1 cellular context compared by ENCODE assay signal in the genomic region with DNA sequence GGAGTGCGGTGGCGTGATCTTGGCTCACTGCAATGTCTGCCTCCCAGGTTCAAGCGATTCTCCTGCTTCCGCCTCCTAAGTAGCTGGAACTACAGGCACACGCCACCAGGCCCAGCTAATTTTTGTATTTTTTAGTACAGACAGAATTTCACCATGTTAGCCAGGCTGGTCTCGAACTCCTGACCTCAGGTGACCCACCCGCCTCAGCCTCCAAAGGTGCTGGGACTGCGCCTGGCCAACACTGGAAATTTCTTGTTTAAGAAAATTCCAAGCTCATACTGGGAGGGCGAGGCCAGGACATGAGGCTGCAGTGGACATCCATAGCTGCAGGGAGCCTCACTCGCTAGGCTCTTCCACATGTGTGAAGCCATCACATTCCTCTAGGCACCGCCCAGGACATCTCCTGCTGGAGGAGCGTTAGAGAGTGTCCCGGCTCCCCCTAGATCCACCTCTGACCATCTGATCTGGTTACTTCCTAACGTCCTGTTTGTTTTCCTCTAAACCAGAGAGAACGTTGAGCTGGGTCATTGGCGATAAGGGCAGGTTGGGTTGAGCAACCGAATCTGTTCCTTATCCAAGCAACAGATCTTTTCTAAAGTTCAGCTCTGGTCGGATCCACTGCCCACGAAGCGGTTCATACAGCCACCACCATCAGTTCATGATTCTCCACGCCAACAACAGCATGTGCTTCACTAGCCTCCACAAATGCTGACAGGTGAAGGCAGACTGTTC.
TF ChIP-seq lines count a peak whose summit lies in the region.

No MANE protein-coding gene starts in this region.

TF ChIP-seq in HepG2, 621 proteins besides CTCF, POLR2A, EP300 and RAD21 (continued from another document and continues in another):
- TF ChIP-seq RFXAP (CRISPR knock-in tag; IDR thresholded peaks at IDR 0.05; ENCODE audit: borderline replicate concordance): 0 out of 2 replicates have a peak, but pooled peaks have one; percentile 21
- peak; percentile 68 for TF ChIP-seq ZMYM4 (CRISPR knock-in tag; IDR thresholded peaks at IDR 0.05)
- TF ChIP-seq ZNF761 (CRISPR knock-in tag; conservative IDR thresholded peaks at IDR 0.05): 0 out of 2 replicates have a peak, but pooled peaks have one; percentile 48
- TF ChIP-seq, protein P1, sequence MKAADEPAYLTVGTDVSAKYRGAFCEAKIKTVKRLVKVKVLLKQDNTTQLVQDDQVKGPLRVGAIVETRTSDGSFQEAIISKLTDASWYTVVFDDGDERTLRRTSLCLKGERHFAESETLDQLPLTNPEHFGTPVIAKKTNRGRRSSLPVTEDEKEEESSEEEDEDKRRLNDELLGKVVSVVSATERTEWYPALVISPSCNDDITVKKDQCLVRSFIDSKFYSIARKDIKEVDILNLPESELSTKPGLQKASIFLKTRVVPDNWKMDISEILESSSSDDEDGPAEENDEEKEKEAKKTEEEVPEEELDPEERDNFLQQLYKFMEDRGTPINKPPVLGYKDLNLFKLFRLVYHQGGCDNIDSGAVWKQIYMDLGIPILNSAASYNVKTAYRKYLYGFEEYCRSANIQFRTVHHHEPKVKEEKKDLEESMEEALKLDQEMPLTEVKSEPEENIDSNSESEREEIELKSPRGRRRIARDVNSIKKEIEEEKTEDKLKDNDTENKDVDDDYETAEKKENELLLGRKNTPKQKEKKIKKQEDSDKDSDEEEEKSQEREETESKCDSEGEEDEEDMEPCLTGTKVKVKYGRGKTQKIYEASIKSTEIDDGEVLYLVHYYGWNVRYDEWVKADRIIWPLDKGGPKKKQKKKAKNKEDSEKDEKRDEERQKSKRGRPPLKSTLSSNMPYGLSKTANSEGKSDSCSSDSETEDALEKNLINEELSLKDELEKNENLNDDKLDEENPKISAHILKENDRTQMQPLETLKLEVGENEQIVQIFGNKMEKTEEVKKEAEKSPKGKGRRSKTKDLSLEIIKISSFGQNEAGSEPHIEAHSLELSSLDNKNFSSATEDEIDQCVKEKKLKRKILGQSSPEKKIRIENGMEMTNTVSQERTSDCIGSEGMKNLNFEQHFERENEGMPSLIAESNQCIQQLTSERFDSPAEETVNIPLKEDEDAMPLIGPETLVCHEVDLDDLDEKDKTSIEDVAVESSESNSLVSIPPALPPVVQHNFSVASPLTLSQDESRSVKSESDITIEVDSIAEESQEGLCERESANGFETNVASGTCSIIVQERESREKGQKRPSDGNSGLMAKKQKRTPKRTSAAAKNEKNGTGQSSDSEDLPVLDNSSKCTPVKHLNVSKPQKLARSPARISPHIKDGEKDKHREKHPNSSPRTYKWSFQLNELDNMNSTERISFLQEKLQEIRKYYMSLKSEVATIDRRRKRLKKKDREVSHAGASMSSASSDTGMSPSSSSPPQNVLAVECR (CRISPR knock-in tag; IDR thresholded peaks at IDR 0.05; ENCODE audit: borderline replicate concordance): peak; percentile 37; the same call in 1 of the 2 replicates
- no peak for TF ChIP-seq GTF2F1 (IDR thresholded peaks at IDR 0.05; ENCODE audit: low read length)
- TF ChIP-seq NR2F6 (IDR thresholded peaks at IDR 0.05): no peak
- TF ChIP-seq NR2F6 (CRISPR knock-in tag; IDR thresholded peaks at IDR 0.05): no peak; the same call in 1 of the 2 replicates
- TF ChIP-seq, protein P2, sequence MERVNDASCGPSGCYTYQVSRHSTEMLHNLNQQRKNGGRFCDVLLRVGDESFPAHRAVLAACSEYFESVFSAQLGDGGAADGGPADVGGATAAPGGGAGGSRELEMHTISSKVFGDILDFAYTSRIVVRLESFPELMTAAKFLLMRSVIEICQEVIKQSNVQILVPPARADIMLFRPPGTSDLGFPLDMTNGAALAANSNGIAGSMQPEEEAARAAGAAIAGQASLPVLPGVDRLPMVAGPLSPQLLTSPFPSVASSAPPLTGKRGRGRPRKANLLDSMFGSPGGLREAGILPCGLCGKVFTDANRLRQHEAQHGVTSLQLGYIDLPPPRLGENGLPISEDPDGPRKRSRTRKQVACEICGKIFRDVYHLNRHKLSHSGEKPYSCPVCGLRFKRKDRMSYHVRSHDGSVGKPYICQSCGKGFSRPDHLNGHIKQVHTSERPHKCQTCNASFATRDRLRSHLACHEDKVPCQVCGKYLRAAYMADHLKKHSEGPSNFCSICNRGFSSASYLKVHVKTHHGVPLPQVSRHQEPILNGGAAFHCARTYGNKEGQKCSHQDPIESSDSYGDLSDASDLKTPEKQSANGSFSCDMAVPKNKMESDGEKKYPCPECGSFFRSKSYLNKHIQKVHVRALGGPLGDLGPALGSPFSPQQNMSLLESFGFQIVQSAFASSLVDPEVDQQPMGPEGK (CRISPR knock-in tag; IDR thresholded peaks at IDR 0.05): peak; percentile 60; the same call in 1 of the 2 replicates
- TF ChIP-seq SMC3 (IDR thresholded peaks at IDR 0.05; ENCODE audit: low read length): no peak
- TF ChIP-seq ZNF770 (CRISPR knock-in tag; IDR thresholded peaks at IDR 0.05): 0 out of 2 replicates have a peak, but pooled peaks have one; percentile 26
- TF ChIP-seq, protein P3, sequence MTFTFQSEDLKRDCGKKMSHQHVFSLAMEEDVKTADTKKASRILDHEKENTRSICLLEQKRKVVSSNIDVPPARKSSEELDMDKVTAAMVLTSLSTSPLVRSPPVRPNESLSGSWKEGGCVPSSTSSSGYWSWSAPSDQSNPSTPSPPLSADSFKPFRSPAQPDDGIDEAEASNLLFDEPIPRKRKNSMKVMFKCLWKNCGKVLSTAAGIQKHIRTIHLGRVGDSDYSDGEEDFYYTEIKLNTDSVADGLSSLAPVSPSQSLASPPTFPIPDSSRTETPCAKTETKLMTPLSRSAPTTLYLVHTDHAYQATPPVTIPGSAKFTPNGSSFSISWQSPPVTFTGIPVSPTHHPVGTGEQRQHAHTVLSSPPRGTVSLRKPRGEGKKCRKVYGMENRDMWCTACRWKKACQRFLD (CRISPR knock-in tag; IDR thresholded peaks at IDR 0.05; ENCODE audit: borderline replicate concordance): no peak
- TF ChIP-seq RFX1 (IDR thresholded peaks at IDR 0.05): no peak
- 0 out of 2 replicates have a peak, but pooled peaks have one; percentile 36 for TF ChIP-seq ZNF263 (CRISPR knock-in tag; IDR thresholded peaks at IDR 0.05)
- TF ChIP-seq POGZ (CRISPR knock-in tag; IDR thresholded peaks at IDR 0.05): peak; percentile 36; the same call in 1 of the 2 replicates
- 0 out of 2 replicates have a peak, but pooled peaks have one; percentile 19 for TF ChIP-seq ETV6 (CRISPR knock-in tag; conservative IDR thresholded peaks at IDR 0.05)
- TF ChIP-seq ZNF124 (CRISPR knock-in tag; IDR thresholded peaks at IDR 0.05): 0 out of 2 replicates have a peak, but pooled peaks have one; percentile 22
- TF ChIP-seq, protein P4, sequence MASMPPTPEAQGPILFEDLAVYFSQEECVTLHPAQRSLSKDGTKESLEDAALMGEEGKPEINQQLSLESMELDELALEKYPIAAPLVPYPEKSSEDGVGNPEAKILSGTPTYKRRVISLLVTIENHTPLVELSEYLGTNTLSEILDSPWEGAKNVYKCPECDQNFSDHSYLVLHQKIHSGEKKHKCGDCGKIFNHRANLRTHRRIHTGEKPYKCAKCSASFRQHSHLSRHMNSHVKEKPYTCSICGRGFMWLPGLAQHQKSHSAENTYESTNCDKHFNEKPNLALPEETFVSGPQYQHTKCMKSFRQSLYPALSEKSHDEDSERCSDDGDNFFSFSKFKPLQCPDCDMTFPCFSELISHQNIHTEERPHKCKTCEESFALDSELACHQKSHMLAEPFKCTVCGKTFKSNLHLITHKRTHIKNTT (CRISPR knock-in tag; IDR thresholded peaks at IDR 0.05): no peak
- TF ChIP-seq ELF3 (CRISPR knock-in tag; IDR thresholded peaks at IDR 0.05): no peak
- TF ChIP-seq NFAT5 (CRISPR knock-in tag; IDR thresholded peaks at IDR 0.05): no peak
- TF ChIP-seq ZGPAT (CRISPR knock-in tag; IDR thresholded peaks at IDR 0.05): no peak
- no peak for TF ChIP-seq THYN1 (CRISPR knock-in tag; IDR thresholded peaks at IDR 0.05; ENCODE audit: borderline replicate concordance, low read depth)
- TF ChIP-seq ZNF121 (CRISPR knock-in tag; IDR thresholded peaks at IDR 0.05): peak; percentile 68; the same call in 1 of the 2 replicates
- TF ChIP-seq SALL1 (CRISPR knock-in tag; IDR thresholded peaks at IDR 0.05): peak; percentile 63
- peak; percentile 31; the same call in 1 of the 2 replicates for TF ChIP-seq TBX2 (CRISPR knock-in tag; IDR thresholded peaks at IDR 0.05; ENCODE audit: borderline replicate concordance)
- TF ChIP-seq, protein P5, sequence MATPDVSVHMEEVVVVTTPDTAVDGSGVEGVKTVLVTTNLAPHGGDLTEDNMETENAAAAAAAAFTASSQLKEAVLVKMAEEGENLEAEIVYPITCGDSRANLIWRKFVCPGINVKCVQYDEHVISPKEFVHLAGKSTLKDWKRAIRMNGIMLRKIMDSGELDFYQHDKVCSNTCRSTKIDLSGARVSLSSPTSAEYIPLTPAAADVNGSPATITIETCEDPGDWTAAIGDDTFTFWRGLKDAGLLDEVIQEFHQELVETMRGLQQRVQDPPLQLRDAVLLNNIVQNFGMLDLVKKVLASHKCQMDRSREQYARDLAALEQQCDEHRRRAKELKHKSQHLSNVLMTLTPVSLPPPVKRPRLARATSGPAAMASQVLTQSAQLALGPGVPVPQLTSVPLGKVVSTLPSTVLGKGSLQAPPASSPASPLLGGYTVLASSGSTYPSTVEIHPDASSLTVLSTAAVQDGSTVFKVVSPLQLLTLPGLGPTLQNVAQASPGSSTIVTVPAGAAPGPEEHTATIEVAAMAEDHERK (CRISPR knock-in tag; IDR thresholded peaks at IDR 0.05; ENCODE audit: low read depth): no peak
- peak; percentile 27; the same call in 1 of the 2 replicates for TF ChIP-seq ZNF772 (CRISPR knock-in tag; IDR thresholded peaks at IDR 0.05)
- 0 out of 2 replicates have a peak, but pooled peaks have one; percentile 17 for TF ChIP-seq RARA (CRISPR knock-in tag; IDR thresholded peaks at IDR 0.05)
